ENCODE assay signal across 13 cellular contexts in genomic region chr6:25472314-25472713, GRCh38.
DNase-seq lines count a peak whose midpoint lies in the region; ATAC-seq and TF ChIP-seq lines count a peak whose summit lies in the region.
"Had no signal": no experiment of that assay in that cellular context is flagged by ENCODE, and none has a peak within 500 bp of the region (broad histone marks: within the 10 kb centered on the region; RNA-seq: fewer than 3 reads in every experiment).

No MANE protein-coding gene starts in this region.

- no peaks in the 10 kb centered on the region for H3K36me3 Mint-ChIP-seq in activated CD8-positive, alpha-beta T cell treated with anti-CD3 and anti-CD28 coated beads for 36 hours (ENCODE audit: low read depth)
- H3K36me3 Mint-ChIP-seq in activated CD8-positive, alpha-beta T cell treated with anti-CD3 and anti-CD28 coated beads, Interleukin-2, amount 10 ng/mL, durations not matched to agents 7 days and 5 days (ENCODE audit: low read depth), result no peaks in the 10 kb centered on the region
- H3K36me3 Mint-ChIP-seq in activated T-cell treated with anti-CD3 and anti-CD28 coated beads, Interleukin-2, amount 50 U/mL, for 24 hours (ENCODE audit: low read depth), result peaks cover 8% of the 10 kb centered on the region
- H3K36me3 Mint-ChIP-seq: natural killer cell treated with Interleukin-12 subunit alpha and Interleukin-12 subunit beta and Interleukin-15 and Interleukin-18, amount 100 ng/mL, for 72 hours had no signal

- H3K4me1 Mint-ChIP-seq in activated CD8-positive, alpha-beta T cell treated with anti-CD3 and anti-CD28 coated beads for 36 hours (ENCODE audit: low read depth), result peaks cover 5% of the 10 kb centered on the region
- no peaks in the 10 kb centered on the region for H3K4me1 Mint-ChIP-seq in activated CD8-positive, alpha-beta T cell treated with anti-CD3 and anti-CD28 coated beads, Interleukin-2, amount 10 ng/mL, durations not matched to agents 7 days and 5 days (ENCODE audit: low read depth)
- H3K4me1 Mint-ChIP-seq in activated T-cell treated with anti-CD3 and anti-CD28 coated beads, Interleukin-2, amount 50 U/mL, for 24 hours (ENCODE audit: low read depth), result peaks cover 6% of the 10 kb centered on the region

- peak; percentile 45 for TF ChIP-seq CTCF in activated CD8-positive, alpha-beta T cell treated with anti-CD3 and anti-CD28 coated beads for 36 hours (IDR thresholded peaks at IDR 0.05)
- TF ChIP-seq CTCF in cardiac fibroblast (IDR thresholded peaks at IDR 0.05; ENCODE audit: low read depth, low read length), result peak; percentile 10
- peak; percentile 11 for TF ChIP-seq CTCF in smooth muscle cell (IDR thresholded peaks at IDR 0.05; ENCODE audit: borderline replicate concordance, insufficient read depth, poor library complexity, severe bottlenecking)
- no peak for TF ChIP-seq CTCF in spleen (IDR thresholded peaks at IDR 0.05 in 8 of 11, conservative IDR thresholded peaks at IDR 0.05 in 3 of 11)

- no peaks in the 10 kb centered on the region for H3K27me3 ChIP-seq in smooth muscle cell (ENCODE audit: low read depth)
- no peaks in the 10 kb centered on the region for H3K27me3 ChIP-seq in spleen (replicated peaks in 1 of 7)

- no peak overlapping the region for H3K4me3 ChIP-seq in cardiac fibroblast (replicated peaks in 1 of 2; ENCODE audit: low read depth in 2 of 2, low read length in 2 of 2)
- H3K4me3 ChIP-seq in smooth muscle cell, result no peak overlapping the region
- H3K4me3 ChIP-seq in spleen, result no peak overlapping the region
- H3K4me3 ChIP-seq: skin epidermis had no signal

- DNase-seq in activated CD8-positive, alpha-beta T cell treated with anti-CD3 and anti-CD28 coated beads for 36 hours, result no peak
- no peak for DNase-seq in activated CD8-positive, alpha-beta T cell treated with anti-CD3 and anti-CD28 coated beads, Interleukin-2, amount 10 ng/mL, durations not matched to agents 7 days and 5 days
- DNase-seq in NCI-H524 (lab: John Stamatoyannopoulos, UW) (peak; percentile 28 to 80), cardiac fibroblast (ENCODE audit: low read depth in 2 of 2) (no peak), smooth muscle cell (lab: John Stamatoyannopoulos, UW; ENCODE audit: unreplicated experiment) (no peak), SIG-M5 treated with dmso at 0.1 percent for 504 hours (lab: John Stamatoyannopoulos, UW; ENCODE audit: unreplicated experiment) (no peak), spleen (no peak)
- no peak for DNase-seq in activated T-cell treated with anti-CD3 and anti-CD28 coated beads, Interleukin-2, amount 50 U/mL, for 24 hours
- DNase-seq: central memory CD4-positive, alpha-beta T cell; NCI-H1930 had no signal

- no peak overlapping the region for H3K9ac ChIP-seq in smooth muscle cell (ENCODE audit: low read depth)

- no peak for TF ChIP-seq POLR2A in spleen (IDR thresholded peaks at IDR 0.05)

- H3K4me2 ChIP-seq in smooth muscle cell, result no peak overlapping the region

- H3K27ac ChIP-seq in smooth muscle cell (ENCODE audit: low read depth), result no peak overlapping the region
- H3K27ac ChIP-seq in spleen, result no peak overlapping the region
- H3K27ac ChIP-seq: skin epidermis had no signal

- 97% methylated on average over 3 of the region's 3 CpGs for WGBS in smooth muscle cell (ENCODE audit: low lambda C conversion rate)
- WGBS in spleen, 5 donors, result 95 to 99% (median 96%) methylated on average over 3 of the region's 3 CpGs

- no peaks in the 10 kb centered on the region for H3K79me2 ChIP-seq in smooth muscle cell (ENCODE audit: low read depth)

- H3K9me3 ChIP-seq in smooth muscle cell (replicated peaks; ENCODE audit: low read depth), result no peaks in the 10 kb centered on the region
- H3K9me3 ChIP-seq in spleen, result no peaks in the 10 kb centered on the region

- CTCF ChIA-PET in activated CD8-positive, alpha-beta T cell treated with anti-CD3 and anti-CD28 coated beads for 36 hours (lab: Charles Lee), result interaction anchor here (1.2 to 1.4 kb wide), 4 partner anchors 17 to 207 kb away, joined by 3 to 6 read pairs (median 4); no protein-coding TSS in a partner anchor
- CTCF ChIA-PET in activated CD8-positive, alpha-beta T cell treated with anti-CD3 and anti-CD28 coated beads, Interleukin-2, amount 10 ng/mL, durations not matched to agents 7 days and 5 days (lab: Charles Lee), result interaction anchor here (0.6 to 1.2 kb wide), 5 partner anchors 26 to 105 kb away, joined by 3 to 4 read pairs (median 3); no protein-coding TSS in a partner anchor

- H3K36me3 ChIP-seq in smooth muscle cell (ENCODE audit: low read depth), result no peaks in the 10 kb centered on the region
- H3K36me3 ChIP-seq in spleen, result peaks cover 0 to 10% (median 0%) of the 10 kb centered on the region in 6 donors

- no peak for ATAC-seq in activated CD8-positive, alpha-beta T cell treated with anti-CD3 and anti-CD28 coated beads for 36 hours
- ATAC-seq in activated CD8-positive, alpha-beta T cell treated with anti-CD3 and anti-CD28 coated beads, Interleukin-2, amount 10 ng/mL, durations not matched to agents 7 days and 5 days, result no peak
- ATAC-seq: natural killer cell treated with Interleukin-12 subunit alpha and Interleukin-12 subunit beta and Interleukin-15 and Interleukin-18, amount 100 ng/mL, for 72 hours had no signal

- H3K27me3 Mint-ChIP-seq in activated CD8-positive, alpha-beta T cell treated with anti-CD3 and anti-CD28 coated beads for 36 hours, result no peaks in the 10 kb centered on the region
- H3K27me3 Mint-ChIP-seq in activated CD8-positive, alpha-beta T cell treated with anti-CD3 and anti-CD28 coated beads, Interleukin-2, amount 10 ng/mL, durations not matched to agents 7 days and 5 days (ENCODE audit: low read depth), result no peaks in the 10 kb centered on the region
- no peaks in the 10 kb centered on the region for H3K27me3 Mint-ChIP-seq in activated T-cell treated with anti-CD3 and anti-CD28 coated beads, Interleukin-2, amount 50 U/mL, for 24 hours

- H2AFZ ChIP-seq in smooth muscle cell (ENCODE audit: low read depth), result no peak overlapping the region

- no peaks in the 10 kb centered on the region for H3F3A ChIP-seq in smooth muscle cell (ENCODE audit: low read depth)

- no peak overlapping the region for H3K27ac Mint-ChIP-seq in activated CD8-positive, alpha-beta T cell treated with anti-CD3 and anti-CD28 coated beads for 36 hours
- H3K27ac Mint-ChIP-seq in activated CD8-positive, alpha-beta T cell treated with anti-CD3 and anti-CD28 coated beads, Interleukin-2, amount 10 ng/mL, durations not matched to agents 7 days and 5 days, result no peak overlapping the region
- H3K27ac Mint-ChIP-seq in activated T-cell treated with anti-CD3 and anti-CD28 coated beads, Interleukin-2, amount 50 U/mL, for 24 hours, result no peak overlapping the region
- H3K27ac Mint-ChIP-seq: activated T-helper 2 cell treated with anti-CD3 and anti-CD28 coated beads, Interferon-gamma antibody, Interleukin-2, Interleukin-4, amounts not matched to agents 10 μg/mL and 5 μg/mL and 100 μg/mL, durations not matched to agents 14 hours and 24 hours and 36 hours; natural killer cell treated with Interleukin-12 subunit alpha and Interleukin-12 subunit beta and Interleukin-15 and Interleukin-18, amount 100 ng/mL, for 72 hours had no signal

- intact Hi-C loops in activated CD8-positive, alpha-beta T cell treated with anti-CD3 and anti-CD28 coated beads for 36 hours (cut with micrococcal nuclease), result no loop called here
- intact Hi-C loops in spleen (cut with DNase I; ENCODE audit: low total_unique reads), result no loop called here

- H3K4me1 ChIP-seq in smooth muscle cell (ENCODE audit: low read depth) (no peaks in the 10 kb centered on the region), spleen (no peaks in the 10 kb centered on the region)

- H3K9me3 Mint-ChIP-seq in activated CD8-positive, alpha-beta T cell treated with anti-CD3 and anti-CD28 coated beads for 36 hours, result no peaks in the 10 kb centered on the region
- no peaks in the 10 kb centered on the region for H3K9me3 Mint-ChIP-seq in activated CD8-positive, alpha-beta T cell treated with anti-CD3 and anti-CD28 coated beads, Interleukin-2, amount 10 ng/mL, durations not matched to agents 7 days and 5 days (ENCODE audit: insufficient read depth)
- no peaks in the 10 kb centered on the region for H3K9me3 Mint-ChIP-seq in activated T-cell treated with anti-CD3 and anti-CD28 coated beads, Interleukin-2, amount 50 U/mL, for 24 hours
- H3K9me3 Mint-ChIP-seq: activated T-helper 2 cell treated with anti-CD3 and anti-CD28 coated beads, Interferon-gamma antibody, Interleukin-2, Interleukin-4, amounts not matched to agents 10 μg/mL and 5 μg/mL and 100 μg/mL, durations not matched to agents 14 hours and 24 hours and 36 hours; natural killer cell treated with Interleukin-12 subunit alpha and Interleukin-12 subunit beta and Interleukin-15 and Interleukin-18, amount 100 ng/mL, for 72 hours had no signal

- POLR2A ChIA-PET in activated CD8-positive, alpha-beta T cell treated with anti-CD3 and anti-CD28 coated beads for 36 hours (lab: Charles Lee), result interaction anchor here (1.6 kb wide), 1 partner anchor 193 kb away, joined by 3 read pairs; the partner anchor contains the start of gene CARMIL1
- POLR2A ChIA-PET in activated CD8-positive, alpha-beta T cell treated with anti-CD3 and anti-CD28 coated beads, Interleukin-2, amount 10 ng/mL, durations not matched to agents 7 days and 5 days (lab: Charles Lee), result no interaction called here

- no peaks in the 10 kb centered on the region for H4K20me1 ChIP-seq in smooth muscle cell (ENCODE audit: low read depth)

- no peak overlapping the region for H3K4me3 Mint-ChIP-seq in activated CD8-positive, alpha-beta T cell treated with anti-CD3 and anti-CD28 coated beads for 36 hours
- H3K4me3 Mint-ChIP-seq in activated CD8-positive, alpha-beta T cell treated with anti-CD3 and anti-CD28 coated beads, Interleukin-2, amount 10 ng/mL, durations not matched to agents 7 days and 5 days, result no peak overlapping the region
- H3K4me3 Mint-ChIP-seq in activated T-cell treated with anti-CD3 and anti-CD28 coated beads, Interleukin-2, amount 50 U/mL, for 24 hours, result no peak overlapping the region
- H3K4me3 Mint-ChIP-seq: natural killer cell treated with Interleukin-12 subunit alpha and Interleukin-12 subunit beta and Interleukin-15 and Interleukin-18, amount 100 ng/mL, for 72 hours had no signal

Comparison
In these comparisons a context has a peak if more than half of its experiments do, and no peak if none do; other contexts are left out.
1. DNase-seq: peak in NCI-H524 (2 of 2); none in activated CD8-positive, alpha-beta T cell treated with anti-CD3 and anti-CD28 coated beads for 36 hours (single experiment), activated CD8-positive, alpha-beta T cell treated with anti-CD3 and anti-CD28 coated beads, Interleukin-2, amount 10 ng/mL, durations not matched to agents 7 days and 5 days (single experiment), cardiac fibroblast (0 of 2), smooth muscle cell (single experiment), SIG-M5 treated with dmso at 0.1 percent for 504 hours (single experiment), spleen (single experiment) and activated T-cell treated with anti-CD3 and anti-CD28 coated beads, Interleukin-2, amount 50 U/mL, for 24 hours (single experiment).
2. CTCF ChIP-seq: peak in activated CD8-positive, alpha-beta T cell treated with anti-CD3 and anti-CD28 coated beads for 36 hours (single experiment), cardiac fibroblast (single experiment) and smooth muscle cell (single experiment); none in spleen (0 of 11).